In genomic region chr3:99817437-99818240, GRCh38 we compare ENCODE assay signal across 1 cellular context.
TF ChIP-seq lines count a peak whose summit lies in the region.

CMSS1 (plus strand) TSS chr3:99817862.

TF ChIP-seq in GM12878, 131 proteins besides CTCF, POLR2A, EP300 and RAD21 (continued from another document):
- TF ChIP-seq BCL3 (IDR thresholded peaks at IDR 0.05; ENCODE audit: borderline replicate concordance, insufficient read depth, low read depth, low read length, poor library complexity, severe bottlenecking) (no peak), YY1 (IDR thresholded peaks at IDR 0.05; ENCODE audit: low read depth, low read length) (peak; percentile 9; the same call in 1 of the 2 replicates), BMI1 (IDR thresholded peaks at IDR 0.05; ENCODE audit: borderline replicate concordance) (no peak)
